ENCODE assay signal across 7 cellular contexts in genomic region chr16:1960665-1961630, GRCh38. TPM values are rescaled to one million over a fixed set of nuclear protein-coding genes. Genes with fewer than 3 reads are reported as not detected.
DNase-seq lines count a peak whose midpoint lies in the region; ATAC-seq and TF ChIP-seq lines count a peak whose summit lies in the region.

No MANE protein-coding gene starts in this region.

- DNase-seq in GM12865 (ENCODE audit: low read depth) (peak; percentile 82), MV-4-11 (lab: John Stamatoyannopoulos, UW) (peak; percentile 71), spleen (peak; percentile 76)

- H3K27me3 ChIP-seq in esophagus (ENCODE audit: control insufficient read depth in 1 of 2, insufficient read depth in 2 of 2, low read length in 2 of 2) (no peaks in the 10 kb centered on the region), spleen (replicated peaks in 1 of 7) (no peaks in the 10 kb centered on the region)

- no peak for ATAC-seq in HG03342 (IDR thresholded peaks at IDR 0.05; ENCODE audit: unreplicated experiment)
- ATAC-seq in GM21447 (IDR thresholded peaks at IDR 0.05; ENCODE audit: unreplicated experiment), result no peak

- TF ChIP-seq CTCF in GM12865 (IDR thresholded peaks at IDR 0.05; ENCODE audit: insufficient read depth, low read depth, low read length, missing control alignments), result no peak
- no peak for TF ChIP-seq CTCF in WI38 (IDR thresholded peaks at IDR 0.05; ENCODE audit: low read depth, low read length)
- no peak for TF ChIP-seq CTCF in spleen (IDR thresholded peaks at IDR 0.05 in 8 of 11, conservative IDR thresholded peaks at IDR 0.05 in 3 of 11)

- peaks cover 2 to 23% of the 10 kb centered on the region in 2 donors for H3K4me1 ChIP-seq in esophagus (ENCODE audit: control insufficient read depth in 2 of 2, insufficient read depth in 2 of 2, low read length in 1 of 2)
- peaks cover 25 to 70% (median 62%) of the 10 kb centered on the region in 6 donors for H3K4me1 ChIP-seq in spleen

- 33 to 34% methylated on average over 20 of the region's 20 CpGs for WGBS in esophagus, 2 donors
- WGBS in spleen, 5 donors, result 42 to 53% (median 46%) methylated on average over 17 to 20 of the region's 20 CpGs

- H3K36me3 ChIP-seq in esophagus (ENCODE audit: control insufficient read depth in 2 of 2, insufficient read depth in 2 of 2, low read length in 1 of 2), result peaks cover 2 to 21% of the 10 kb centered on the region in 2 donors
- H3K36me3 ChIP-seq in spleen, result peaks cover 0 to 33% (median 26%) of the 10 kb centered on the region in 6 donors

- H3K4me3 ChIP-seq in GM12865 (ENCODE audit: low read depth, low read length) (peak overlapping the region; percentile 90), WI38 (ENCODE audit: low read depth, low read length) (peak overlapping the region; percentile 79), esophagus (ENCODE audit: low read depth in 1 of 2, low read length in 2 of 2) (peak overlapping the region in 1 of 2 donors; percentile 17), spleen (peak overlapping the region in 7 of 8 donors; percentile 66 to 95 (median 79))

- no peak for TF ChIP-seq POLR2A in spleen (IDR thresholded peaks at IDR 0.05)

- H3K27ac ChIP-seq in esophagus (ENCODE audit: low read depth in 2 of 2, low read length in 1 of 2) (peak overlapping the region; percentile 17 to 47), spleen (peak overlapping the region in 6 of 8 donors; percentile 34 to 99 (median 90))

- intact Hi-C loops in spleen (cut with DNase I; ENCODE audit: low total_unique reads), result no loop called here

- H3K9me3 ChIP-seq in esophagus (ENCODE audit: control insufficient read depth in 2 of 2, insufficient read depth in 1 of 2, low read depth in 1 of 2, low read length in 1 of 2), result no peaks in the 10 kb centered on the region
- H3K9me3 ChIP-seq in spleen, result no peaks in the 10 kb centered on the region

RNA-seq across cellular contexts. Expression of gene NDUFB10, which starts 1.6 kb away (rescaled TPM):
- polyA plus RNA-seq in esophagus (100 to 1,000 TPM; 160 to 207 TPM), spleen (100 to 1,000 TPM; 155 to 162 (median 159) TPM)
- 100 to 1,000 TPM in 3 of 7 donors, 10 to 100 TPM in 4; 69.3 to 225 (median 87.4) TPM for total RNA-seq in spleen

RNA-seq across cellular contexts. Expression of gene RPS2, which starts 3.7 kb away (rescaled TPM):
- polyA plus RNA-seq in esophagus (1,000 to 10,000 TPM; 2,871 to 3,908 TPM), spleen (1,000 to 10,000 TPM; 3,942 to 6,006 (median 5,765) TPM)
- 1,000 to 10,000 TPM; 1,930 to 2,450 (median 2,233) TPM for total RNA-seq in spleen

RNA-seq across cellular contexts. Expression of gene RNF151, which starts 5.7 kb away (rescaled TPM):
- polyA plus RNA-seq in esophagus (under 1 TPM; 0.06 to 0.20 TPM), spleen (under 1 TPM; 0.16 to 0.26 (median 0.17) TPM)
- not detected for total RNA-seq in spleen

RNA-seq across cellular contexts. Expression of gene RPL3L, which starts 6.5 kb away (rescaled TPM):
- polyA plus RNA-seq in esophagus (under 1 TPM; 0.06 to 0.14 TPM), spleen (under 1 TPM in 1 of 3 donors, not detected in 2; 0.03 TPM)
- not detected for total RNA-seq in spleen

RNA-seq across cellular contexts. Expression of gene TBL3, which starts 10.9 kb away (rescaled TPM):
- polyA plus RNA-seq in esophagus, result 10 to 100 TPM; 56.6 to 59.0 TPM
- 10 to 100 TPM; 20.6 to 33.0 (median 27.0) TPM for total RNA-seq in spleen
- polyA plus RNA-seq in spleen, result 10 to 100 TPM; 40.6 to 54.2 (median 46.8) TPM
